ENCODE assay signal across 11 cellular contexts in genomic region chr12:57735198-57735855, GRCh38. TPM values are rescaled to one million over a fixed set of nuclear protein-coding genes. Genes with fewer than 3 reads are reported as not detected.
A peak's percentile ranks its signal among the peaks of the same experiment; 100 is the strongest.
DNase-seq lines count a peak whose midpoint lies in the region; ATAC-seq and TF ChIP-seq lines count a peak whose summit lies in the region.
"Had no signal": no experiment of that assay in that cellular context is flagged by ENCODE, and none has a peak within 500 bp of the region (broad histone marks: within the 10 kb centered on the region; RNA-seq: fewer than 3 reads in every experiment).

No MANE protein-coding gene starts in this region.

- POLR2A ChIA-PET in activated CD4-positive, alpha-beta T cell treated with anti-CD3 and anti-CD28 coated beads, Interleukin-2, amount 10 ng/mL, durations not matched to agents 7 days and 5 days (lab: Charles Lee), result interaction anchor here (0.7 kb wide), 1 partner anchor 9 kb away, joined by 3 read pairs; no protein-coding TSS in a partner anchor

- H3K9me3 ChIP-seq in iPS-15b (ENCODE audit: control insufficient read depth, insufficient read depth, low read length), result no peaks in the 10 kb centered on the region

- TF ChIP-seq CTCF in natural killer cell (IDR thresholded peaks at IDR 0.05), result no peak

- no peak overlapping the region for H3K9ac ChIP-seq in iPS-15b (ENCODE audit: low read depth, low read length)
- H3K9ac ChIP-seq: parathyroid adenoma had no signal

- peak overlapping the region; percentile 56 for H3K4me3 ChIP-seq in iPS-15b (ENCODE audit: low read depth, low read length)

- peaks cover 93% of the 10 kb centered on the region for H3K27me3 ChIP-seq in iPS-15b (ENCODE audit: control insufficient read depth, insufficient read depth, low read length)

- H3K4me3 Mint-ChIP-seq in natural killer cell, result no peak overlapping the region
- no peak overlapping the region for H3K4me3 Mint-ChIP-seq in natural killer cell treated with Interleukin-12 subunit alpha and Interleukin-12 subunit beta and Interleukin-15 and Interleukin-18, amount 100 ng/mL, for 72 hours
- H3K4me3 Mint-ChIP-seq in activated CD4-positive, alpha-beta T cell treated with anti-CD3 and anti-CD28 coated beads, Interleukin-2, amount 10 ng/mL, durations not matched to agents 7 days and 5 days, result no peak overlapping the region

- intact Hi-C loops in natural killer cell (cut with micrococcal nuclease), result no loop called here

- peak overlapping the region; percentile 63 for H3K27ac ChIP-seq in temporal lobe (ENCODE audit: low read depth, low read length)
- H3K27ac ChIP-seq: parathyroid adenoma had no signal

- DNase-seq in natural killer cell (no peak), NCI-H748 treated with DMSO at 0.1 percent for 48 hours (lab: John Stamatoyannopoulos, UW) (peak; percentile 54), NCI-H146 treated with DMSO at 0.1 percent for 48 hours (lab: John Stamatoyannopoulos, UW; ENCODE audit: unreplicated experiment) (no peak), HT-29 (ENCODE audit: low spot score) (no peak)
- DNase-seq in natural killer cell treated with Interleukin-12 subunit alpha and Interleukin-12 subunit beta and Interleukin-15 and Interleukin-18, amount 100 ng/mL, for 72 hours (ENCODE audit: low spot score), result no peak
- DNase-seq in activated CD4-positive, alpha-beta T cell treated with anti-CD3 and anti-CD28 coated beads, Interleukin-2, amount 10 ng/mL, durations not matched to agents 7 days and 5 days, result no peak
- DNase-seq: activated effector memory CD4-positive, alpha-beta T cell treated with anti-CD3 and anti-CD28 coated beads, Interleukin-2, amount 50 U/mL, for 16 hours had no signal

- H3K9me3 Mint-ChIP-seq in natural killer cell, result no peaks in the 10 kb centered on the region
- no peaks in the 10 kb centered on the region for H3K9me3 Mint-ChIP-seq in natural killer cell treated with Interleukin-12 subunit alpha and Interleukin-12 subunit beta and Interleukin-15 and Interleukin-18, amount 100 ng/mL, for 72 hours
- H3K9me3 Mint-ChIP-seq in activated CD4-positive, alpha-beta T cell treated with anti-CD3 and anti-CD28 coated beads, Interleukin-2, amount 10 ng/mL, durations not matched to agents 7 days and 5 days, result no peaks in the 10 kb centered on the region

- H3K36me3 ChIP-seq in iPS-15b (ENCODE audit: control insufficient read depth, insufficient read depth, low read length), result no peaks in the 10 kb centered on the region

- CTCF ChIA-PET in activated CD4-positive, alpha-beta T cell treated with anti-CD3 and anti-CD28 coated beads, Interleukin-2, amount 10 ng/mL, durations not matched to agents 7 days and 5 days (lab: Charles Lee), result interaction anchor here (0.8 to 2.9 kb wide), 4 partner anchors 9 to 22 kb away, joined by 3 to 8 read pairs (median 6); partner anchors contain the start of gene TSPAN31

- H3K27me3 Mint-ChIP-seq in natural killer cell (ENCODE audit: low read depth in 2 of 2), result no peaks in the 10 kb centered on the region
- H3K27me3 Mint-ChIP-seq in natural killer cell treated with Interleukin-12 subunit alpha and Interleukin-12 subunit beta and Interleukin-15 and Interleukin-18, amount 100 ng/mL, for 72 hours, result no peaks in the 10 kb centered on the region
- H3K27me3 Mint-ChIP-seq in activated CD4-positive, alpha-beta T cell treated with anti-CD3 and anti-CD28 coated beads, Interleukin-2, amount 10 ng/mL, durations not matched to agents 7 days and 5 days, result no peaks in the 10 kb centered on the region

- peaks cover 6% of the 10 kb centered on the region for H3K4me1 ChIP-seq in iPS-15b (ENCODE audit: control insufficient read depth, insufficient read depth, low read length)

- ATAC-seq in natural killer cell, result no peak
- ATAC-seq in natural killer cell treated with Interleukin-12 subunit alpha and Interleukin-12 subunit beta and Interleukin-15 and Interleukin-18, amount 100 ng/mL, for 72 hours, result no peak

- H3K27ac Mint-ChIP-seq in natural killer cell, result peak overlapping the region; percentile 49 to 50
- no peak overlapping the region for H3K27ac Mint-ChIP-seq in natural killer cell treated with Interleukin-12 subunit alpha and Interleukin-12 subunit beta and Interleukin-15 and Interleukin-18, amount 100 ng/mL, for 72 hours
- H3K27ac Mint-ChIP-seq in activated CD4-positive, alpha-beta T cell treated with anti-CD3 and anti-CD28 coated beads, Interleukin-2, amount 10 ng/mL, durations not matched to agents 7 days and 5 days, result no peak overlapping the region

- H3K36me3 Mint-ChIP-seq in natural killer cell, result peaks cover 7% of the 10 kb centered on the region
- peaks cover 8% of the 10 kb centered on the region for H3K36me3 Mint-ChIP-seq in natural killer cell treated with Interleukin-12 subunit alpha and Interleukin-12 subunit beta and Interleukin-15 and Interleukin-18, amount 100 ng/mL, for 72 hours
- H3K36me3 Mint-ChIP-seq in activated CD4-positive, alpha-beta T cell treated with anti-CD3 and anti-CD28 coated beads, Interleukin-2, amount 10 ng/mL, durations not matched to agents 7 days and 5 days (ENCODE audit: low read depth), result peaks cover 62% of the 10 kb centered on the region

- peaks cover 27 to 37% of the 10 kb centered on the region in 2 donors for H3K4me1 Mint-ChIP-seq in natural killer cell
- H3K4me1 Mint-ChIP-seq in natural killer cell treated with Interleukin-12 subunit alpha and Interleukin-12 subunit beta and Interleukin-15 and Interleukin-18, amount 100 ng/mL, for 72 hours (ENCODE audit: low read depth in 2 of 2), result peaks cover 13 to 18% of the 10 kb centered on the region in 2 donors
- peaks cover 19% of the 10 kb centered on the region for H3K4me1 Mint-ChIP-seq in activated CD4-positive, alpha-beta T cell treated with anti-CD3 and anti-CD28 coated beads, Interleukin-2, amount 10 ng/mL, durations not matched to agents 7 days and 5 days

RNA-seq across cellular contexts. Expression of gene AGAP2, which starts 3.2 kb away (rescaled TPM):
- total RNA-seq in natural killer cell (10 to 100 TPM; 54.1 to 63.5 (median 54.8) TPM), temporal lobe (40.6 TPM)
- 10 to 100 TPM; 47.5 to 54.1 TPM for total RNA-seq in natural killer cell treated with Interleukin-12 subunit alpha and Interleukin-12 subunit beta and Interleukin-15 and Interleukin-18, amount 100 ng/mL, for 72 hours
- total RNA-seq in activated CD4-positive, alpha-beta T cell treated with anti-CD3 and anti-CD28 coated beads, Interleukin-2, amount 10 ng/mL, durations not matched to agents 7 days and 5 days, result 10 to 100 TPM; 72.6 to 73.3 TPM
- 1.9 and 4.0 TPM in 2 replicates for total RNA-seq in HT-29 (2014; rRNA removed; shearing (Covaris generic))
- total RNA-seq: NCI-H460 had no signal

RNA-seq across cellular contexts. Expression of gene TSPAN31, which starts 9.5 kb away (rescaled TPM):
- total RNA-seq in natural killer cell, result 10 to 100 TPM; 18.3 to 27.0 (median 23.5) TPM
- 10 to 100 TPM; 14.4 to 34.9 TPM for total RNA-seq in natural killer cell treated with Interleukin-12 subunit alpha and Interleukin-12 subunit beta and Interleukin-15 and Interleukin-18, amount 100 ng/mL, for 72 hours
- total RNA-seq in temporal lobe, result 26.6 TPM
- 10 to 100 TPM; 18.6 to 22.3 TPM for total RNA-seq in activated CD4-positive, alpha-beta T cell treated with anti-CD3 and anti-CD28 coated beads, Interleukin-2, amount 10 ng/mL, durations not matched to agents 7 days and 5 days
- total RNA-seq in HT-29 (2014; rRNA removed; shearing (Covaris generic)), result 35.0 and 42.9 TPM in 2 replicates

RNA-seq across cellular contexts. Expression of gene CDK4, which starts 16.8 kb away (rescaled TPM):
- total RNA-seq in natural killer cell, result 10 to 100 TPM; 30.7 to 39.5 (median 37.7) TPM
- total RNA-seq in natural killer cell treated with Interleukin-12 subunit alpha and Interleukin-12 subunit beta and Interleukin-15 and Interleukin-18, amount 100 ng/mL, for 72 hours, result 100 to 1,000 TPM; 111 to 278 TPM
- total RNA-seq in temporal lobe, result 47.7 TPM
- total RNA-seq in activated CD4-positive, alpha-beta T cell treated with anti-CD3 and anti-CD28 coated beads, Interleukin-2, amount 10 ng/mL, durations not matched to agents 7 days and 5 days, result 100 to 1,000 TPM in 1 of 2 experiments, 10 to 100 TPM in 1; 84.4 to 104 TPM
- total RNA-seq in HT-29 (2014; rRNA removed; shearing (Covaris generic)), result 310 and 345 TPM in 2 replicates

RNA-seq across cellular contexts. Expression of gene MARCHF9, which starts 19.6 kb away (rescaled TPM):
- total RNA-seq in natural killer cell, result 10 to 100 TPM; 25.4 to 28.4 (median 26.0) TPM
- total RNA-seq in natural killer cell treated with Interleukin-12 subunit alpha and Interleukin-12 subunit beta and Interleukin-15 and Interleukin-18, amount 100 ng/mL, for 72 hours, result 10 to 100 TPM; 15.8 to 17.0 TPM
- 12.3 TPM for total RNA-seq in temporal lobe
- 10 to 100 TPM; 23.7 to 27.2 TPM for total RNA-seq in activated CD4-positive, alpha-beta T cell treated with anti-CD3 and anti-CD28 coated beads, Interleukin-2, amount 10 ng/mL, durations not matched to agents 7 days and 5 days
- 9.4 and 12.3 TPM in 2 replicates for total RNA-seq in HT-29 (2014; rRNA removed; shearing (Covaris generic))

RNA-seq across cellular contexts. Expression of gene CYP27B1, which starts 31.6 kb away (rescaled TPM):
- total RNA-seq in natural killer cell (1 to 10 TPM; 1.1 to 1.7 (median 1.6) TPM), temporal lobe (0.25 TPM)
- total RNA-seq in natural killer cell treated with Interleukin-12 subunit alpha and Interleukin-12 subunit beta and Interleukin-15 and Interleukin-18, amount 100 ng/mL, for 72 hours, result 10 to 100 TPM; 11.7 to 18.8 TPM
- 1 to 10 TPM; 1.9 to 2.3 TPM for total RNA-seq in activated CD4-positive, alpha-beta T cell treated with anti-CD3 and anti-CD28 coated beads, Interleukin-2, amount 10 ng/mL, durations not matched to agents 7 days and 5 days
- 7.0 and 11.0 TPM in 2 replicates for total RNA-seq in HT-29 (2014; rRNA removed; shearing (Covaris generic))

Comparison
In these comparisons a context has a peak if more than half of its experiments do, and no peak if none do; other contexts are left out.
1. H3K27ac Mint-ChIP-seq: peak in natural killer cell (2 of 2); none in natural killer cell treated with Interleukin-12 subunit alpha and Interleukin-12 subunit beta and Interleukin-15 and Interleukin-18, amount 100 ng/mL, for 72 hours (0 of 2) and activated CD4-positive, alpha-beta T cell treated with anti-CD3 and anti-CD28 coated beads, Interleukin-2, amount 10 ng/mL, durations not matched to agents 7 days and 5 days (single experiment).